In genomic region chr15:62610499-62610898, GRCh38 we compare ENCODE assay signal across 24 cellular contexts.
"Had no signal": no experiment of that assay in that cellular context is flagged by ENCODE, and none has a peak within 500 bp of the region (broad histone marks: within the 10 kb centered on the region; RNA-seq: fewer than 3 reads in every experiment).

No MANE protein-coding gene starts in this region.

- H3K27ac ChIP-seq: epithelial cell of prostate, esophagus muscularis mucosa, gastrocnemius medialis, heart right ventricle, left lung, parathyroid adenoma, prostate gland, skin epidermis, suprapubic skin, upper lobe of left lung had no signal

- H3K9ac ChIP-seq: parathyroid adenoma had no signal

- H3K4me3 ChIP-seq: esophagus muscularis mucosa, gastrocnemius medialis, heart right ventricle, left lung, lung, prostate gland, sigmoid colon, skin epidermis, suprapubic skin, tibial artery, upper lobe of left lung had no signal

- DNase-seq: effector memory CD4-positive, alpha-beta T cell; gastrocnemius medialis; heart right ventricle; kidney glomerular epithelial cell; left lung; mesendoderm; naive thymus-derived CD4-positive, alpha-beta T cell; nephron progenitor cell; retina; sigmoid colon; stimulated activated CD4-positive, alpha-beta T cell treated with anti-CD3 and anti-CD28 coated beads, Interleukin-2, amount 100 ng/mL, for 24 hours; stimulated activated CD4-positive, alpha-beta T cell treated with anti-CD3 and anti-CD28 coated beads, Interleukin-4, amount 100 ng/mL, for 4 hours; stimulated activated naive CD4-positive, alpha-beta T cell; tibial artery; upper lobe of left lung had no signal

- H3K36me3 Mint-ChIP-seq: naive thymus-derived CD4-positive, alpha-beta T cell had no signal

- H3K36me3 ChIP-seq: esophagus muscularis mucosa, gastrocnemius medialis, heart right ventricle, left lung, prostate gland, sigmoid colon, suprapubic skin, tibial artery, upper lobe of left lung had no signal

- H2AFZ ChIP-seq: parathyroid adenoma had no signal

- H3K4me1 Mint-ChIP-seq: naive thymus-derived CD4-positive, alpha-beta T cell had no signal

- H3K4me3 Mint-ChIP-seq: naive thymus-derived CD4-positive, alpha-beta T cell; nephron progenitor cell had no signal

- H3K9me3 ChIP-seq: esophagus muscularis mucosa, gastrocnemius medialis, heart right ventricle, left lung, prostate gland, sigmoid colon, suprapubic skin, tibial artery, upper lobe of left lung had no signal

- H3K27me3 ChIP-seq: esophagus muscularis mucosa, gastrocnemius medialis, heart right ventricle, left lung, sigmoid colon, suprapubic skin, tibial artery, upper lobe of left lung had no signal

- H3K4me1 ChIP-seq: left lung, parathyroid adenoma, prostate gland, upper lobe of left lung had no signal

- H3K79me2 ChIP-seq: parathyroid adenoma had no signal

- FAIRE-seq: endometrium, islet of Langerhans had no signal

- ATAC-seq: heart right ventricle; left lung; naive thymus-derived CD4-positive, alpha-beta T cell had no signal

- H3K9me3 Mint-ChIP-seq: naive thymus-derived CD4-positive, alpha-beta T cell; nephron progenitor cell had no signal

- H3K27ac Mint-ChIP-seq: naive thymus-derived CD4-positive, alpha-beta T cell; nephron progenitor cell had no signal
